Comparison of ENCODE assay signal across 1 cellular context in genomic region chr20:23304616-23305015, GRCh38.
A peak's percentile ranks its signal among the peaks of the same experiment; 100 is the strongest.
TF ChIP-seq lines count a peak whose summit lies in the region.

No MANE protein-coding gene starts in this region.

TF ChIP-seq in K562, 482 proteins besides CTCF, POLR2A, EP300 and RAD21:
- TF ChIP-seq SNIP1 (IDR thresholded peaks at IDR 0.05; ENCODE audit: low read depth), result no peak
- TF ChIP-seq SP2 (IDR thresholded peaks at IDR 0.05; ENCODE audit: extremely low read depth, low read depth, low read length, poor library complexity, severe bottlenecking), result no peak
- peak in 1 of 2 experiments; percentile 32; a peak in 1 of 4 replicates for TF ChIP-seq KDM1A (IDR thresholded peaks at IDR 0.05)
- peak; percentile 92 for TF ChIP-seq NCOA6 (IDR thresholded peaks at IDR 0.05)
- TF ChIP-seq NFIC (IDR thresholded peaks at IDR 0.05), result peak; percentile 78
TF ChIP-seq in K562: peak in this region for 3.
